Comparison of ENCODE assay signal across 25 cellular contexts in genomic region chr16:75092777-75093176, GRCh38. TPM values are rescaled to one million over a fixed set of nuclear protein-coding genes. Genes with fewer than 3 reads are reported as not detected.
DNase-seq lines count a peak whose midpoint lies in the region; ATAC-seq, FAIRE-seq and TF ChIP-seq lines count a peak whose summit lies in the region.
"Had no signal": no experiment of that assay in that cellular context is flagged by ENCODE, and none has a peak within 500 bp of the region (broad histone marks: within the 10 kb centered on the region; RNA-seq: fewer than 3 reads in every experiment).

No MANE protein-coding gene starts in this region.

- DNase-seq in activated CD4-positive, alpha-beta T cell treated with anti-CD3 and anti-CD28 coated beads for 36 hours, result peak; percentile 45
- no peak for DNase-seq in activated CD4-positive, alpha-beta T cell treated with anti-CD3 and anti-CD28 coated beads, Interleukin-2, amount 50 U/mL, for 1 hour
- peak; percentile 74 for DNase-seq in kidney
- DNase-seq in sigmoid colon, result no peak
- DNase-seq in lower lobe of right lung, result no peak
- no peak for DNase-seq in activated naive CD4-positive, alpha-beta T cell treated with anti-CD3 and anti-CD28 coated beads, Interleukin-2, amount 50 U/mL, for 16 hours
- no peak for DNase-seq in DMS153 (lab: John Stamatoyannopoulos, UW)
- DNase-seq: 8988T; activated CD8-positive, alpha-beta T cell treated with anti-CD3 and anti-CD28 coated beads for 36 hours; activated T-cell treated with anti-CD3 and anti-CD28 coated beads, Interleukin-2, amount 50 U/mL, for 24 hours; BE2C; brain microvascular endothelial cell; GDM1; heart right ventricle; immature natural killer cell; mammary epithelial cell; NCI-H1048; NCI-H524; SHP77 treated with DMSO at 0.1 percent for 48 hours; spleen; T-helper 1 cell; uterus had no signal

- no peak for ATAC-seq in activated CD4-positive, alpha-beta T cell treated with anti-CD3 and anti-CD28 coated beads for 36 hours
- ATAC-seq in lower lobe of right lung, result no peak
- ATAC-seq: activated CD8-positive, alpha-beta T cell treated with anti-CD3 and anti-CD28 coated beads for 36 hours had no signal

- no peak for TF ChIP-seq POLR2A in sigmoid colon (IDR thresholded peaks at IDR 0.05)

- H3K9ac ChIP-seq in Loucy (ENCODE audit: low read depth, low read length, poor library complexity, severe bottlenecking) (peak overlapping the region; percentile 31), kidney (ENCODE audit: low read length in 2 of 2) (no peak overlapping the region)

- FAIRE-seq in kidney (lab: Jason Lieb, UNC), result no peak

- no peak overlapping the region for H3K4me2 ChIP-seq in Loucy (ENCODE audit: low read depth, low read length, poor library complexity, severe bottlenecking)

- intact Hi-C loops in activated CD4-positive, alpha-beta T cell treated with anti-CD3 and anti-CD28 coated beads for 36 hours (cut with DNase I, micrococcal nuclease), result no loop called here
- intact Hi-C loops in kidney (cut with DNase I) (no loop called here), sigmoid colon (cut with DNase I) (no loop called here), lower lobe of right lung (cut with DNase I) (no loop called here)

- POLR2A ChIA-PET in activated CD4-positive, alpha-beta T cell treated with anti-CD3 and anti-CD28 coated beads for 36 hours (lab: Charles Lee), result no interaction called here

- CTCF ChIA-PET in activated CD4-positive, alpha-beta T cell treated with anti-CD3 and anti-CD28 coated beads for 36 hours (lab: Charles Lee), result interaction anchor here (0.7 to 1.0 kb wide), 3 partner anchors 11 to 18 kb away, joined by 3 to 5 read pairs (median 3); no protein-coding TSS in a partner anchor

- H4K20me1 ChIP-seq in Loucy (ENCODE audit: insufficient read depth, low read length, poor library complexity, severe bottlenecking), result peaks cover 94% of the 10 kb centered on the region

- H3K27me3 Mint-ChIP-seq in activated CD4-positive, alpha-beta T cell treated with anti-CD3 and anti-CD28 coated beads for 36 hours, result no peaks in the 10 kb centered on the region
- H3K27me3 Mint-ChIP-seq: activated CD8-positive, alpha-beta T cell treated with anti-CD3 and anti-CD28 coated beads for 36 hours; activated T-cell treated with anti-CD3 and anti-CD28 coated beads, Interleukin-2, amount 50 U/mL, for 24 hours had no signal

- H3K36me3 Mint-ChIP-seq in activated CD4-positive, alpha-beta T cell treated with anti-CD3 and anti-CD28 coated beads for 36 hours (ENCODE audit: low read depth), result peaks cover 2% of the 10 kb centered on the region
- H3K36me3 Mint-ChIP-seq: immature natural killer cell had no signal

- TF ChIP-seq CTCF in Loucy (conservative IDR thresholded peaks at IDR 0.05; ENCODE audit: low read length) (no peak), kidney (IDR thresholded peaks at IDR 0.05; ENCODE audit: borderline replicate concordance, extremely low read depth, insufficient read depth) (no peak), sigmoid colon (IDR thresholded peaks at IDR 0.05) (no peak), lower lobe of right lung (IDR thresholded peaks at IDR 0.05) (no peak)

- H3K27ac ChIP-seq in kidney (ENCODE audit: low read depth in 2 of 2, low read length in 2 of 2), result peak overlapping the region; percentile 9 to 18
- H3K27ac ChIP-seq in sigmoid colon, result peak overlapping the region in 3 of 4 donors; percentile 29 to 46 (median 42)
- H3K27ac ChIP-seq in lower lobe of right lung, result no peak overlapping the region
- H3K27ac ChIP-seq: brain microvascular endothelial cell, coronary artery, spleen, uterus had no signal

- 23 to 56% methylated on average over 7 of the region's 7 CpGs for WGBS in sigmoid colon, 2 donors

- H2AFZ ChIP-seq in Loucy (ENCODE audit: low read length), result no peak overlapping the region

- H3K27ac Mint-ChIP-seq in activated CD4-positive, alpha-beta T cell treated with anti-CD3 and anti-CD28 coated beads for 36 hours, result no peak overlapping the region
- H3K27ac Mint-ChIP-seq: activated CD8-positive, alpha-beta T cell treated with anti-CD3 and anti-CD28 coated beads for 36 hours; immature natural killer cell; nephron had no signal

- H3K9me2 ChIP-seq in Loucy (replicated peaks; ENCODE audit: low read depth, low read length), result no peaks in the 10 kb centered on the region

- H3K4me3 Mint-ChIP-seq in activated CD4-positive, alpha-beta T cell treated with anti-CD3 and anti-CD28 coated beads for 36 hours, result no peak overlapping the region
- H3K4me3 Mint-ChIP-seq: activated CD8-positive, alpha-beta T cell treated with anti-CD3 and anti-CD28 coated beads for 36 hours; activated T-cell treated with anti-CD3 and anti-CD28 coated beads, Interleukin-2, amount 50 U/mL, for 24 hours; immature natural killer cell; nephron had no signal

- TF ChIP-seq EP300 in sigmoid colon (IDR thresholded peaks at IDR 0.05), result no peak

- H3K4me3 ChIP-seq in Loucy (ENCODE audit: low read length, poor library complexity, severe bottlenecking) (no peak overlapping the region), kidney (ENCODE audit: low read length in 2 of 2) (no peak overlapping the region), sigmoid colon (no peak overlapping the region), lower lobe of right lung (no peak overlapping the region)
- H3K4me3 ChIP-seq: coronary artery, heart right ventricle, spleen, uterus had no signal

- H3K36me3 ChIP-seq in Loucy (ENCODE audit: insufficient read depth, low read length), result peaks cover 67% of the 10 kb centered on the region; the same call in 1 of the 2 replicates
- peaks cover 0 to 4% of the 10 kb centered on the region in 2 donors for H3K36me3 ChIP-seq in kidney (ENCODE audit: control insufficient read depth in 1 of 2, insufficient read depth in 2 of 2, low read length in 2 of 2)
- peaks cover 0 to 5% (median 2%) of the 10 kb centered on the region in 4 donors for H3K36me3 ChIP-seq in sigmoid colon
- H3K36me3 ChIP-seq in lower lobe of right lung, result peaks cover 8% of the 10 kb centered on the region
- H3K36me3 ChIP-seq: BE2C, brain microvascular endothelial cell, uterus had no signal

- H3K9me3 Mint-ChIP-seq in activated CD4-positive, alpha-beta T cell treated with anti-CD3 and anti-CD28 coated beads for 36 hours (ENCODE audit: low read depth), result no peaks in the 10 kb centered on the region
- H3K9me3 Mint-ChIP-seq: activated CD8-positive, alpha-beta T cell treated with anti-CD3 and anti-CD28 coated beads for 36 hours; activated T-cell treated with anti-CD3 and anti-CD28 coated beads, Interleukin-2, amount 50 U/mL, for 24 hours; immature natural killer cell; nephron had no signal

- H3K27me3 ChIP-seq in Loucy (ENCODE audit: insufficient read depth, low read length, poor library complexity, severe bottlenecking) (no peaks in the 10 kb centered on the region), sigmoid colon (no peaks in the 10 kb centered on the region), lower lobe of right lung (ENCODE audit: low read depth) (no peaks in the 10 kb centered on the region)
- H3K27me3 ChIP-seq: BE2C, brain microvascular endothelial cell, heart right ventricle, uterus had no signal

- peaks cover 48% of the 10 kb centered on the region for H3K4me1 Mint-ChIP-seq in activated CD4-positive, alpha-beta T cell treated with anti-CD3 and anti-CD28 coated beads for 36 hours
- H3K4me1 Mint-ChIP-seq: immature natural killer cell had no signal

- peaks cover 100% of the 10 kb centered on the region for H3K79me2 ChIP-seq in Loucy (ENCODE audit: insufficient read depth, low read length)

- H3K9me3 ChIP-seq in Loucy (ENCODE audit: insufficient read depth, low read depth, low read length) (no peaks in the 10 kb centered on the region), kidney (ENCODE audit: control insufficient read depth in 1 of 2, low read length in 2 of 2) (no peaks in the 10 kb centered on the region), sigmoid colon (no peaks in the 10 kb centered on the region), lower lobe of right lung (no peaks in the 10 kb centered on the region)
- H3K9me3 ChIP-seq: BE2C, heart right ventricle, spleen, uterus had no signal

- H3K4me1 ChIP-seq in Loucy (ENCODE audit: insufficient read depth, low read length, poor library complexity, severe bottlenecking) (peaks cover 47% of the 10 kb centered on the region), kidney (ENCODE audit: control insufficient read depth in 1 of 2, insufficient read depth in 1 of 2, low read depth in 1 of 2, low read length in 2 of 2) (peaks cover 8 to 35% of the 10 kb centered on the region in 2 donors), sigmoid colon (peaks cover 0 to 46% (median 35%) of the 10 kb centered on the region in 4 donors), lower lobe of right lung (peaks cover 38% of the 10 kb centered on the region)

- no peaks in the 10 kb centered on the region for H3F3A ChIP-seq in Loucy (ENCODE audit: low read depth)

RNA-seq across cellular contexts. Expression of gene LDHD, which starts 23.8 kb away (rescaled TPM):
- under 1 TPM in 1 of 2 experiments, not detected in 1; 0.21 TPM for total RNA-seq in activated CD4-positive, alpha-beta T cell treated with anti-CD3 and anti-CD28 coated beads for 36 hours
- total RNA-seq in kidney, result 14.7 TPM
- 73.3 TPM for polyA plus RNA-seq in kidney (ENCODE audit: insufficient read depth, low read depth, low replicate concordance)
- 1 to 10 TPM; 2.5 to 7.6 (median 7.3) TPM for total RNA-seq in sigmoid colon
- polyA plus RNA-seq in sigmoid colon, result 100 to 1,000 TPM in 1 of 3 donors, 10 to 100 TPM in 2; 66.1 to 114 (median 78.0) TPM
- 13.2 TPM for total RNA-seq in lower lobe of right lung
- total RNA-seq: activated CD8-positive, alpha-beta T cell treated with anti-CD3 and anti-CD28 coated beads for 36 hours had no signal

RNA-seq across cellular contexts. Expression of gene ZFP1, which starts 55.5 kb away (rescaled TPM):
- 10 to 100 TPM; 14.8 to 17.3 TPM for total RNA-seq in activated CD4-positive, alpha-beta T cell treated with anti-CD3 and anti-CD28 coated beads for 36 hours
- 9.2 TPM for total RNA-seq in kidney
- polyA plus RNA-seq in kidney (ENCODE audit: insufficient read depth, low read depth, low replicate concordance), result 4.6 TPM
- 10 to 100 TPM in 3 of 4 donors, 1 to 10 TPM in 1; 9.2 to 17.5 (median 15.4) TPM for total RNA-seq in sigmoid colon
- 1 to 10 TPM in 2 of 3 donors, under 1 TPM in 1; 0.60 to 4.0 (median 2.3) TPM for polyA plus RNA-seq in sigmoid colon
- total RNA-seq in lower lobe of right lung, result 10.4 TPM

Comparison
In these comparisons a context has a peak if more than half of its experiments do, and no peak if none do; other contexts are left out.
1. DNase-seq: peak in activated CD4-positive, alpha-beta T cell treated with anti-CD3 and anti-CD28 coated beads for 36 hours (single experiment) and kidney (single experiment); none in activated CD4-positive, alpha-beta T cell treated with anti-CD3 and anti-CD28 coated beads, Interleukin-2, amount 50 U/mL, for 1 hour (single experiment), sigmoid colon (single experiment), lower lobe of right lung (single experiment), activated naive CD4-positive, alpha-beta T cell treated with anti-CD3 and anti-CD28 coated beads, Interleukin-2, amount 50 U/mL, for 16 hours (single experiment) and DMS153 (single experiment).